Comparison of ENCODE assay signal across 8 cellular contexts in genomic region chr13:41054212-41054877, GRCh38. TPM values are rescaled to one million over a fixed set of nuclear protein-coding genes. Genes with fewer than 3 reads are reported as not detected.
DNase-seq lines count a peak whose midpoint lies in the region; ATAC-seq, FAIRE-seq and TF ChIP-seq lines count a peak whose summit lies in the region.

No MANE protein-coding gene starts in this region.

- H3K4me1 ChIP-seq in A673 (ENCODE audit: insufficient read depth, low read length, poor library complexity, severe bottlenecking) (peaks cover 14% of the 10 kb centered on the region), fibroblast of lung (ENCODE audit: control insufficient read depth, extremely low read depth, insufficient read depth, low read length) (peaks cover 5% of the 10 kb centered on the region), neutrophil (ENCODE audit: control insufficient read depth in 1 of 2, insufficient read depth in 1 of 2, low read depth in 1 of 2, low read length in 1 of 2) (peaks cover 54 to 62% of the 10 kb centered on the region in 2 experiments)

- H3K9me3 Mint-ChIP-seq in activated B cell treated with CpG ODN at 0.5 μM for 24 hours, result no peaks in the 10 kb centered on the region

- peak overlapping the region; percentile 90 for H3K4me2 ChIP-seq in fibroblast of lung (ENCODE audit: extremely low read depth, insufficient read depth, low read length)

- H3K36me3 ChIP-seq in A673 (ENCODE audit: insufficient read depth, low read length, poor library complexity, severe bottlenecking) (no peaks in the 10 kb centered on the region), fibroblast of lung (ENCODE audit: control insufficient read depth, insufficient read depth, low read length) (no peaks in the 10 kb centered on the region), neutrophil (no peaks in the 10 kb centered on the region)

- ATAC-seq in activated B cell treated with CpG ODN at 0.5 μM for 24 hours (ENCODE audit: low read depth) (peak; percentile 33), HG02571 (IDR thresholded peaks at IDR 0.05; ENCODE audit: unreplicated experiment) (no peak)

- POLR2A ChIA-PET in A673 (lab: Charles Lee; ENCODE audit: low non-redundant PET) (no interaction called here), activated B cell treated with CpG ODN at 0.5 μM for 24 hours (lab: Charles Lee) (interaction anchor here (0.9 to 3.8 kb wide), 6 partner anchors 33 to 133 kb away, joined by 3 to 25 read pairs (median 4); partner anchors contain the start of gene ELF1)

- no peak overlapping the region for H2AFZ ChIP-seq in fibroblast of lung (ENCODE audit: low read length)

- H3K9ac ChIP-seq in fibroblast of lung (ENCODE audit: insufficient read depth, low read length), result no peak overlapping the region

- peak; percentile 76 for TF ChIP-seq CTCF in A673 (conservative IDR thresholded peaks at IDR 0.05; ENCODE audit: low read depth, low read length)
- TF ChIP-seq CTCF in activated B cell treated with CpG ODN at 0.5 μM for 24 hours (IDR thresholded peaks at IDR 0.05), result peak; percentile 76
- TF ChIP-seq CTCF in fibroblast of lung (conservative IDR thresholded peaks at IDR 0.05 in 1 of 2, IDR thresholded peaks at IDR 0.05 in 1 of 2; ENCODE audit: low read depth in 1 of 2, low read length in 2 of 2), result peak; percentile 29 to 47
- TF ChIP-seq CTCF in neutrophil (IDR thresholded peaks at IDR 0.05), result peak; percentile 30

- H3K79me2 ChIP-seq in fibroblast of lung (ENCODE audit: control insufficient read depth, insufficient read depth, low read length), result peaks cover 83% of the 10 kb centered on the region

- CTCF ChIA-PET in A673 (lab: Charles Lee), result interaction anchor here (0.6 to 1.1 kb wide), 2 partner anchors 72 to 165 kb away, joined by 3 to 11 read pairs; no protein-coding TSS in a partner anchor
- CTCF ChIA-PET in activated B cell treated with CpG ODN at 0.5 μM for 24 hours (lab: Charles Lee), result interaction anchor here (0.6 to 3.1 kb wide), 23 partner anchors 18 to 169 kb away, joined by 3 to 36 read pairs (median 5); no protein-coding TSS in a partner anchor

- H3K27ac Mint-ChIP-seq in activated B cell treated with CpG ODN at 0.5 μM for 24 hours, result peak overlapping the region; percentile 80

- no peaks in the 10 kb centered on the region for H3K36me3 Mint-ChIP-seq in activated B cell treated with CpG ODN at 0.5 μM for 24 hours (ENCODE audit: low read depth)

- H3K4me3 Mint-ChIP-seq in activated B cell treated with CpG ODN at 0.5 μM for 24 hours, result peak overlapping the region; percentile 68

- H3K9me3 ChIP-seq in A673 (ENCODE audit: low read depth, low read length, poor library complexity, severe bottlenecking) (no peaks in the 10 kb centered on the region), fibroblast of lung (ENCODE audit: control insufficient read depth, insufficient read depth, low read depth, low read length) (no peaks in the 10 kb centered on the region), neutrophil (no peaks in the 10 kb centered on the region)

- H3K4me1 Mint-ChIP-seq in activated B cell treated with CpG ODN at 0.5 μM for 24 hours, result peaks cover 58% of the 10 kb centered on the region

- H3K27me3 ChIP-seq in A673 (replicated peaks; ENCODE audit: insufficient read depth, low read depth, low read length, poor library complexity), result no peaks in the 10 kb centered on the region
- no peaks in the 10 kb centered on the region for H3K27me3 ChIP-seq in fibroblast of lung (ENCODE audit: control insufficient read depth, insufficient read depth, low read length)
- no peaks in the 10 kb centered on the region for H3K27me3 ChIP-seq in neutrophil

- no peaks in the 10 kb centered on the region for H3K27me3 Mint-ChIP-seq in activated B cell treated with CpG ODN at 0.5 μM for 24 hours

- no peaks in the 10 kb centered on the region for H4K20me1 ChIP-seq in fibroblast of lung (ENCODE audit: control insufficient read depth, extremely low read depth, insufficient read depth, low read length)

- DNase-seq in A673 (ENCODE audit: low spot score) (peak; percentile 77), ELR (ENCODE audit: low read depth) (peak; percentile 79), M059J (ENCODE audit: low read depth) (peak; percentile 83), activated B cell treated with CpG ODN at 0.5 μM for 24 hours (no peak), fibroblast of lung (ENCODE audit: low read depth in 2 of 2) (peak; percentile 66 to 71), frontal cortex (ENCODE audit: low spot score in 2 of 2) (no peak)

- BruUV-seq in A673 (replicated peaks; lab: Mats Ljungman, UMichigan), result no TSS peak

- no peak for FAIRE-seq in frontal cortex (lab: Jason Lieb, UNC)

- H3K27ac ChIP-seq in A673 (ENCODE audit: low read depth, low read length, poor library complexity, severe bottlenecking), result no peak overlapping the region
- peak overlapping the region; percentile 41 for H3K27ac ChIP-seq in fibroblast of lung (ENCODE audit: insufficient read depth, low read length)
- peak overlapping the region; percentile 66 for H3K27ac ChIP-seq in neutrophil

- intact Hi-C loops in A673 (cut with micrococcal nuclease; ENCODE audit: unreplicated experiment), result loop anchor here (10.0 kb wide), 1 partner anchor 590 kb away; no protein-coding TSS in a partner anchor
- intact Hi-C loops in activated B cell treated with CpG ODN at 0.5 μM for 24 hours (cut with micrococcal nuclease), result loop anchor here (1.0 kb wide), 1 partner anchor 168 kb away; no protein-coding TSS in a partner anchor

- H3K4me3 ChIP-seq in A673 (ENCODE audit: low read depth, low read length, poor library complexity, severe bottlenecking) (no peak overlapping the region), fibroblast of lung (replicated peaks in 1 of 4; ENCODE audit: control extremely low read depth in 1 of 4, insufficient read depth in 1 of 4, low read depth in 3 of 4, low read length in 4 of 4) (peak overlapping the region in 2 of 4 experiments; percentile 20 to 38), neutrophil (ENCODE audit: low read depth in 1 of 2, low read length in 1 of 2) (no peak overlapping the region)

RNA-seq across cellular contexts. Expression of gene WBP4, which starts 7.0 kb away (rescaled TPM):
- 11.9 and 12.5 TPM in 2 replicates for total RNA-seq in A673 (2021)
- total RNA-seq in M059J (2014; rRNA removed; shearing (Covaris generic)), result 6.9 and 9.8 TPM in 2 replicates
- total RNA-seq in activated B cell treated with CpG ODN at 0.5 μM for 24 hours, result 8.6 and 9.0 TPM in 2 replicates
- 12.6 and 13.7 TPM in 2 replicates for total RNA-seq in fibroblast of lung
- 17.7 and 18.2 TPM in 2 replicates for polyA plus RNA-seq in fibroblast of lung
- polyA plus RNA-seq in fibroblast of lung (2012), result 15.3 and 16.6 TPM in 2 replicates
- 0.33 and 0.82 TPM in 2 replicates for polyA minus RNA-seq in fibroblast of lung (ENCODE audit: low replicate concordance)
- 13.9 TPM for total RNA-seq in frontal cortex

RNA-seq across cellular contexts. Expression of gene ELF1, which starts 35.2 kb away (rescaled TPM):
- total RNA-seq in A673 (2021) (29.1 and 31.5 TPM in 2 replicates), activated B cell treated with CpG ODN at 0.5 μM for 24 hours (129 and 136 TPM in 2 replicates), fibroblast of lung (34.7 and 38.5 TPM in 2 replicates), frontal cortex (8.2 TPM)
- 18.9 and 26.6 TPM in 2 replicates for total RNA-seq in M059J (2014; rRNA removed; shearing (Covaris generic))
- polyA plus RNA-seq in fibroblast of lung, result 31.5 and 41.0 TPM in 2 replicates
- polyA plus RNA-seq in fibroblast of lung (2012), result 21.1 and 29.2 TPM in 2 replicates
- polyA minus RNA-seq in fibroblast of lung (ENCODE audit: low replicate concordance), result 8.5 and 25.1 TPM in 2 replicates

Comparison
In these comparisons a context has a peak if more than half of its experiments do, and no peak if none do; other contexts are left out.
1. DNase-seq: peak in A673 (single experiment), ELR (single experiment), M059J (single experiment) and fibroblast of lung (2 of 2); none in activated B cell treated with CpG ODN at 0.5 μM for 24 hours (single experiment) and frontal cortex (0 of 2).
2. Peak in every context shown above with its lines, with median percentiles within 50 percentile points of each other: CTCF ChIP-seq.